Comparison of ENCODE assay signal across 9 cellular contexts in genomic region chr9:127796225-127796813, GRCh38. TPM values are rescaled to one million over a fixed set of nuclear protein-coding genes. Genes with fewer than 3 reads are reported as not detected.
DNase-seq lines count a peak whose midpoint lies in the region; ATAC-seq, FAIRE-seq and TF ChIP-seq lines count a peak whose summit lies in the region.
"Had no signal": no experiment of that assay in that cellular context is flagged by ENCODE, and none has a peak within 500 bp of the region (broad histone marks: within the 10 kb centered on the region; RNA-seq: fewer than 3 reads in every experiment).

No MANE protein-coding gene starts in this region.

- no peaks in the 10 kb centered on the region for H3K9me3 Mint-ChIP-seq in stimulated activated memory B cell treated with anti-CD40 and anti-IgM and Interleukin-4, amounts not matched to agents 10 μg/mL and 1 μg/mL and 100 μg/mL, for 72 hours

- H3K4me3 ChIP-seq in fibroblast of the aortic adventitia (ENCODE audit: low read depth, low read length): no peak overlapping the region
- H3K4me3 ChIP-seq in effector memory CD4-positive, alpha-beta T cell (ENCODE audit: insufficient read depth, low read depth, low read length, poor library complexity, severe bottlenecking): no peak overlapping the region
- H3K4me3 ChIP-seq: smooth muscle cell had no signal

- peak; percentile 80 for ATAC-seq in stimulated activated memory B cell treated with anti-CD40 and anti-IgM and Interleukin-4, amounts not matched to agents 10 μg/mL and 1 μg/mL and 100 μg/mL, for 72 hours

- no peaks in the 10 kb centered on the region for H3K27me3 Mint-ChIP-seq in stimulated activated memory B cell treated with anti-CD40 and anti-IgM and Interleukin-4, amounts not matched to agents 10 μg/mL and 1 μg/mL and 100 μg/mL, for 72 hours

- H3K36me3 ChIP-seq in effector memory CD4-positive, alpha-beta T cell (ENCODE audit: control insufficient read depth, insufficient read depth, low read length): no peaks in the 10 kb centered on the region

- peak overlapping the region; percentile 79 for H3K27ac Mint-ChIP-seq in stimulated activated memory B cell treated with anti-CD40 and anti-IgM and Interleukin-4, amounts not matched to agents 10 μg/mL and 1 μg/mL and 100 μg/mL, for 72 hours

- peak overlapping the region; percentile 48 for H3K4me3 Mint-ChIP-seq in stimulated activated memory B cell treated with anti-CD40 and anti-IgM and Interleukin-4, amounts not matched to agents 10 μg/mL and 1 μg/mL and 100 μg/mL, for 72 hours

- FAIRE-seq in RCC 7860 (lab: Jason Lieb, UNC): no peak

- H3K27ac ChIP-seq in effector memory CD4-positive, alpha-beta T cell (ENCODE audit: insufficient read depth, low read length, poor library complexity, severe bottlenecking): no peak overlapping the region

- H3K36me3 Mint-ChIP-seq in stimulated activated memory B cell treated with anti-CD40 and anti-IgM and Interleukin-4, amounts not matched to agents 10 μg/mL and 1 μg/mL and 100 μg/mL, for 72 hours: peaks cover 6% of the 10 kb centered on the region

- H3K27me3 ChIP-seq in effector memory CD4-positive, alpha-beta T cell (replicated peaks; ENCODE audit: control insufficient read depth, insufficient read depth, low read length, poor library complexity, severe bottlenecking): no peaks in the 10 kb centered on the region

- peaks cover 37% of the 10 kb centered on the region for H3K4me1 Mint-ChIP-seq in stimulated activated memory B cell treated with anti-CD40 and anti-IgM and Interleukin-4, amounts not matched to agents 10 μg/mL and 1 μg/mL and 100 μg/mL, for 72 hours

- peaks cover 13% of the 10 kb centered on the region for H3K4me1 ChIP-seq in effector memory CD4-positive, alpha-beta T cell (ENCODE audit: control insufficient read depth, insufficient read depth, low read length, poor library complexity, severe bottlenecking)

- DNase-seq in NCI-H524 (lab: John Stamatoyannopoulos, UW) (peak; percentile 22 to 40), NCI-H524 treated with DMSO at 0.1 percent for 48 hours (lab: John Stamatoyannopoulos, UW) (no peak), RPMI8226 (peak; percentile 63), fibroblast of the aortic adventitia (ENCODE audit: low read depth) (peak; percentile 52), RCC 7860 (ENCODE audit: low spot score) (no peak)
- no peak for DNase-seq in stimulated activated CD4-positive, alpha-beta T cell treated with anti-CD3 and anti-CD28 coated beads, Interleukin-15, amount 100 ng/mL, for 24 hours
- no peak for DNase-seq in effector memory CD4-positive, alpha-beta T cell

- no peaks in the 10 kb centered on the region for H3K9me3 ChIP-seq in effector memory CD4-positive, alpha-beta T cell (ENCODE audit: control insufficient read depth, low read length)

- no peak for TF ChIP-seq CTCF in fibroblast of the aortic adventitia (IDR thresholded peaks at IDR 0.05; ENCODE audit: insufficient read depth, low read length)

RNA-seq across cellular contexts. Expression of gene FPGS, which starts 6.4 kb away (rescaled TPM):
- total RNA-seq in fibroblast of the aortic adventitia (ENCODE audit: low replicate concordance): 33.9 and 61.5 TPM in 2 replicates

RNA-seq across cellular contexts. Expression of gene CDK9, which starts 10.5 kb away (rescaled TPM):
- 25.4 and 51.5 TPM in 2 replicates for total RNA-seq in fibroblast of the aortic adventitia (ENCODE audit: low replicate concordance)

RNA-seq across cellular contexts. Expression of gene SH2D3C, which starts 17.9 kb away (rescaled TPM):
- 0.18 and 6.0 TPM in 2 replicates for total RNA-seq in fibroblast of the aortic adventitia (ENCODE audit: low replicate concordance)
- total RNA-seq: smooth muscle cell had no signal

RNA-seq across cellular contexts. Expression of gene ENG, which starts 58.1 kb away (rescaled TPM):
- 15.8 and 62.0 TPM in 2 replicates for total RNA-seq in fibroblast of the aortic adventitia (ENCODE audit: low replicate concordance)

Comparison
In these comparisons a context has a peak if more than half of its experiments do, and no peak if none do; other contexts are left out.
1. DNase-seq: peak in NCI-H524 (2 of 2), RPMI8226 (single experiment) and fibroblast of the aortic adventitia (single experiment); none in NCI-H524 treated with DMSO at 0.1 percent for 48 hours (single experiment), stimulated activated CD4-positive, alpha-beta T cell treated with anti-CD3 and anti-CD28 coated beads, Interleukin-15, amount 100 ng/mL, for 24 hours (single experiment), RCC 7860 (single experiment) and effector memory CD4-positive, alpha-beta T cell (0 of 3).